In the genomic region with DNA sequence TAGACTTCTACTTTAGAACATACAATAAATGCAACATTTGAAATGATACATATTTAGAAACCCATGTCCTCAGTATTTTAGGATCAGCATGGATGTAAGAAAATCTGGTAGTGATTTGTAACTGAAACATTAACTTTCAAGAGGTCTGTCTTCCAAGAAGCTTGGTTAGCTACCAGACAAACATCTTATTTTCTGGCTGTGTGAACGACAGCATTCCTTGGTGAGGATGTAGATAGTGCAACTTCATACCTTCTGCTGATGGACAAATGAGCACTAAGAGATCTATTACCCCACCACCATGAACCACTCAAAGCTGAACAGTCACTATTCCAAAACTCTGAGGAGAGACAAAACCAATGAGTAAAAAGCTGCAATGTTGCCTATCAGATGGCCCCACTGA, we compare ENCODE assay signal across 5 cellular contexts.
"Had no signal": no experiment of that assay in that cellular context is flagged by ENCODE, and none has a peak within 500 bp of the region (broad histone marks: within the 10 kb centered on the region; RNA-seq: fewer than 3 reads in every experiment).

No MANE protein-coding gene starts in this region.

- H3K4me2 ChIP-seq: GM23338 had no signal

- DNase-seq: H9, HCEC 1CT, KBM-7 had no signal

- H2AFZ ChIP-seq: GM23338 had no signal

- ATAC-seq: GM23338, HepG2 had no signal

- H3K4me3 ChIP-seq: GM23338 had no signal
